Comparison of ENCODE assay signal across 1 cellular context in genomic region chr3:179028408-179028807, GRCh38.
TF ChIP-seq lines count a peak whose summit lies in the region.

No MANE protein-coding gene starts in this region.

TF ChIP-seq in K562, 482 proteins besides CTCF, POLR2A, EP300 and RAD21:
- no peak for TF ChIP-seq HDAC1 (IDR thresholded peaks at IDR 0.05)
- no peak for TF ChIP-seq ZNF277 (CRISPR knock-in tag; IDR thresholded peaks at IDR 0.05; ENCODE audit: borderline replicate concordance)
- TF ChIP-seq E2F5 (CRISPR knock-in tag; IDR thresholded peaks at IDR 0.05) = no peak
- TF ChIP-seq ZNF551 (CRISPR knock-in tag; IDR thresholded peaks at IDR 0.05) = no peak
- no peak for TF ChIP-seq BRF2 (IDR thresholded peaks at IDR 0.05; ENCODE audit: borderline replicate concordance, insufficient read depth, insufficient read length)
- TF ChIP-seq ZBTB12 (CRISPR knock-in tag; IDR thresholded peaks at IDR 0.05) = no peak
- no peak for TF ChIP-seq ELK3 (CRISPR knock-in tag; IDR thresholded peaks at IDR 0.05)
- no peak for TF ChIP-seq ZNF133 (CRISPR knock-in tag; IDR thresholded peaks at IDR 0.05)
- no peak for TF ChIP-seq CBX1 (IDR thresholded peaks at IDR 0.05; ENCODE audit: low read depth)
- TF ChIP-seq ETV1 (tag; conservative IDR thresholded peaks at IDR 0.05; ENCODE audit: low read depth) = no peak
- TF ChIP-seq POLR2B (IDR thresholded peaks at IDR 0.05; ENCODE audit: low read depth, partially characterized antibody) = no peak
- no peak for TF ChIP-seq CBX5 (IDR thresholded peaks at IDR 0.05; ENCODE audit: borderline replicate concordance, low read depth)
- TF ChIP-seq RBM15 (IDR thresholded peaks at IDR 0.05; ENCODE audit: insufficient read depth, low read length) = no peak
